13 cellular contexts compared by ENCODE assay signal in the genomic region with DNA sequence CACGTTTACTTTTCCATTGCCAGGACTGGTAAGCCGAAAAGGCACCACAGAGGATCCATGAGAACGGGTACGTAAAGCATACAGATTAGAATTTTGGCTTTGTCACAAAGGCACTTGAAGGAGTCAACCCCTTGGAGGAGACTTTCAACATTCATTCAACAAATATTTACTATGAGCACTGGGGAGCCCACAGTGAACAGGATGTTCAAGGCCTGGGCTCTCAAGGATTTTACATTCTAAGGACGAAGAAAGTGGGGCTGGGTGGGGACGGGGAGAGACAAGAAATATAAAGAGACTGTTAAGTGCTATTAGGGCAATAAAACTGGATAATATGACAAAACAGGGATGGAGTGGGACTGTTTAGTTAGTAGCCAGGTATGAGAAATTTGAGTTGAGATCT.
DNase-seq lines count a peak whose midpoint lies in the region; ATAC-seq and TF ChIP-seq lines count a peak whose summit lies in the region.
"Had no signal": no experiment of that assay in that cellular context is flagged by ENCODE, and none has a peak within 500 bp of the region (broad histone marks: within the 10 kb centered on the region; RNA-seq: fewer than 3 reads in every experiment).

No MANE protein-coding gene starts in this region.

- H3K27me3 Mint-ChIP-seq in activated naive CD8-positive, alpha-beta T cell treated with anti-CD3 and anti-CD28 coated beads, Interleukin-2, amount 10 ng/mL, durations not matched to agents 7 days and 5 days: no peaks in the 10 kb centered on the region
- H3K27me3 Mint-ChIP-seq in activated naive CD8-positive, alpha-beta T cell treated with anti-CD3 and anti-CD28 coated beads, Interleukin-2, amount 50 U/mL, for 24 hours: peaks cover 33% of the 10 kb centered on the region

- no peak overlapping the region for H3K27ac Mint-ChIP-seq in activated naive CD8-positive, alpha-beta T cell treated with anti-CD3 and anti-CD28 coated beads, Interleukin-2, amount 10 ng/mL, durations not matched to agents 7 days and 5 days
- no peak overlapping the region for H3K27ac Mint-ChIP-seq in activated naive CD8-positive, alpha-beta T cell treated with anti-CD3 and anti-CD28 coated beads, Interleukin-2, amount 50 U/mL, for 24 hours
- H3K27ac Mint-ChIP-seq: CD8-positive, alpha-beta memory T cell had no signal

- H3K36me3 Mint-ChIP-seq in activated naive CD8-positive, alpha-beta T cell treated with anti-CD3 and anti-CD28 coated beads, Interleukin-2, amount 10 ng/mL, durations not matched to agents 7 days and 5 days: no peaks in the 10 kb centered on the region
- no peaks in the 10 kb centered on the region for H3K36me3 Mint-ChIP-seq in activated naive CD8-positive, alpha-beta T cell treated with anti-CD3 and anti-CD28 coated beads, Interleukin-2, amount 50 U/mL, for 24 hours (ENCODE audit: low read depth)
- H3K36me3 Mint-ChIP-seq: CD8-positive, alpha-beta memory T cell had no signal

- H3K27ac ChIP-seq in stomach (peak overlapping the region in 1 of 5 donors; percentile 34), RWPE1 (no peak overlapping the region)

- TF ChIP-seq POLR2A in stomach (IDR thresholded peaks at IDR 0.05): no peak

- no peaks in the 10 kb centered on the region for H3K27me3 ChIP-seq in stomach

- 30 to 72% (median 49%) methylated on average over 6 of the region's 6 CpGs for WGBS in stomach, 5 donors

- intact Hi-C loops in stomach (cut with DNase I; ENCODE audit: low total_unique reads): no loop called here

- no peaks in the 10 kb centered on the region for H3K36me3 ChIP-seq in stomach
- H3K36me3 ChIP-seq: HAP-1 had no signal

- ATAC-seq in activated naive CD8-positive, alpha-beta T cell treated with anti-CD3 and anti-CD28 coated beads, Interleukin-2, amount 10 ng/mL, durations not matched to agents 7 days and 5 days (ENCODE audit: low read depth): no peak
- ATAC-seq in activated naive CD8-positive, alpha-beta T cell treated with anti-CD3 and anti-CD28 coated beads, Interleukin-2, amount 50 U/mL, for 24 hours: no peak
- no peak for ATAC-seq in GM18520 (IDR thresholded peaks at IDR 0.05; ENCODE audit: unreplicated experiment)
- ATAC-seq: GM12878 had no signal

- POLR2A ChIA-PET in activated naive CD8-positive, alpha-beta T cell treated with anti-CD3 and anti-CD28 coated beads, Interleukin-2, amount 10 ng/mL, durations not matched to agents 7 days and 5 days (lab: Charles Lee): interaction anchor here (0.6 kb wide), 1 partner anchor 153 kb away, joined by 4 read pairs; no protein-coding TSS in a partner anchor
- POLR2A ChIA-PET in RWPE1 (lab: Yijun Ruan, JAX; ENCODE audit: low non-redundant PET): no interaction called here

- H3K4me1 Mint-ChIP-seq in activated naive CD8-positive, alpha-beta T cell treated with anti-CD3 and anti-CD28 coated beads, Interleukin-2, amount 10 ng/mL, durations not matched to agents 7 days and 5 days: peaks cover 2% of the 10 kb centered on the region
- H3K4me1 Mint-ChIP-seq in activated naive CD8-positive, alpha-beta T cell treated with anti-CD3 and anti-CD28 coated beads, Interleukin-2, amount 50 U/mL, for 24 hours: peaks cover 7% of the 10 kb centered on the region

- H3K9me3 ChIP-seq in stomach: no peaks in the 10 kb centered on the region
- H3K9me3 ChIP-seq: HAP-1 had no signal

- CTCF ChIA-PET in RWPE1 (lab: Yijun Ruan, JAX): interaction anchor here (1.0 to 2.9 kb wide), 2 partner anchors 54 to 83 kb away, joined by 3 to 18 read pairs; no protein-coding TSS in a partner anchor

- H3K4me3 Mint-ChIP-seq in activated naive CD8-positive, alpha-beta T cell treated with anti-CD3 and anti-CD28 coated beads, Interleukin-2, amount 10 ng/mL, durations not matched to agents 7 days and 5 days: peak overlapping the region; percentile 16
- H3K4me3 Mint-ChIP-seq in activated naive CD8-positive, alpha-beta T cell treated with anti-CD3 and anti-CD28 coated beads, Interleukin-2, amount 50 U/mL, for 24 hours: no peak overlapping the region

- no peaks in the 10 kb centered on the region for H3K9me3 Mint-ChIP-seq in activated naive CD8-positive, alpha-beta T cell treated with anti-CD3 and anti-CD28 coated beads, Interleukin-2, amount 10 ng/mL, durations not matched to agents 7 days and 5 days
- no peaks in the 10 kb centered on the region for H3K9me3 Mint-ChIP-seq in activated naive CD8-positive, alpha-beta T cell treated with anti-CD3 and anti-CD28 coated beads, Interleukin-2, amount 50 U/mL, for 24 hours

- no peak for DNase-seq in activated naive CD8-positive, alpha-beta T cell treated with anti-CD3 and anti-CD28 coated beads, Interleukin-2, amount 10 ng/mL, durations not matched to agents 7 days and 5 days
- DNase-seq in activated naive CD8-positive, alpha-beta T cell treated with anti-CD3 and anti-CD28 coated beads, Interleukin-2, amount 50 U/mL, for 24 hours: no peak
- DNase-seq in NCI-H2029 treated with DMSO at 0.1 percent for 48 hours (lab: John Stamatoyannopoulos, UW): peak; percentile 48
- peak; percentile 32 for DNase-seq in stomach
- no peak for DNase-seq in SHP77 treated with DMSO at 0.1 percent for 48 hours (lab: John Stamatoyannopoulos, UW)
- DNase-seq in RWPE1 (ENCODE audit: low spot score): no peak
- DNase-seq: CD8-positive, alpha-beta memory T cell; DMS79; GOT3; IMR-90 had no signal

- TF ChIP-seq CTCF in stomach (IDR thresholded peaks at IDR 0.05) (no peak), RWPE1 (conservative IDR thresholded peaks at IDR 0.05; ENCODE audit: low read depth) (no peak)

- no peak overlapping the region for H3K4me3 ChIP-seq in stomach
- H3K4me3 ChIP-seq: GM12878, HAP-1 had no signal

- peaks cover 7 to 33% (median 20%) of the 10 kb centered on the region in 4 donors for H3K4me1 ChIP-seq in stomach

- TF ChIP-seq EP300 in stomach (IDR thresholded peaks at IDR 0.05): no peak

Comparison
In these comparisons a context has a peak if more than half of its experiments do, and no peak if none do; other contexts are left out.
1. DNase-seq: peak in NCI-H2029 treated with DMSO at 0.1 percent for 48 hours (single experiment) and stomach (single experiment); none in activated naive CD8-positive, alpha-beta T cell treated with anti-CD3 and anti-CD28 coated beads, Interleukin-2, amount 10 ng/mL, durations not matched to agents 7 days and 5 days (single experiment), activated naive CD8-positive, alpha-beta T cell treated with anti-CD3 and anti-CD28 coated beads, Interleukin-2, amount 50 U/mL, for 24 hours (single experiment), SHP77 treated with DMSO at 0.1 percent for 48 hours (single experiment) and RWPE1 (single experiment).